2 cellular contexts compared by ENCODE assay signal in genomic region chr20:9344080-9344920, GRCh38.
TF ChIP-seq lines count a peak whose summit lies in the region.

No MANE protein-coding gene starts in this region.

TF ChIP-seq in A549, 52 proteins besides CTCF, POLR2A, EP300 and RAD21:
- TF ChIP-seq HEYL (CRISPR knock-in tag; IDR thresholded peaks at IDR 0.05) (no peak), CEBPB (IDR thresholded peaks at IDR 0.05) (peak in 1 of 2 experiments; percentile 20; a peak in 1 of 4 replicates), KDM1A (IDR thresholded peaks at IDR 0.05; ENCODE audit: low read depth) (no peak), FOSL2 (IDR thresholded peaks at IDR 0.05) (no peak), FOSL2 (CRISPR knock-in tag; IDR thresholded peaks at IDR 0.05) (no peak), CBX8 (IDR thresholded peaks at IDR 0.05) (no peak), MAZ (IDR thresholded peaks at IDR 0.05; ENCODE audit: borderline replicate concordance, low read depth, low read length) (no peak), FOSB (CRISPR knock-in tag; IDR thresholded peaks at IDR 0.05) (no peak), HDAC2 (IDR thresholded peaks at IDR 0.05) (no peak)

TF ChIP-seq in IMR-90, 13 proteins besides CTCF, POLR2A, EP300 and RAD21:
- TF ChIP-seq MXI1 (IDR thresholded peaks at IDR 0.05; ENCODE audit: borderline replicate concordance, low read depth, low read length) (no peak), RFX5 (IDR thresholded peaks at IDR 0.05; ENCODE audit: low read depth, low read length) (no peak), NFE2L2 (IDR thresholded peaks at IDR 0.05; ENCODE audit: low read depth, low read length) (no peak), SMC3 (IDR thresholded peaks at IDR 0.05; ENCODE audit: low read depth, low read length) (no peak), BHLHE40 (IDR thresholded peaks at IDR 0.05; ENCODE audit: low read depth, low read length) (no peak), CEBPB (IDR thresholded peaks at IDR 0.05; ENCODE audit: low read depth, low read length) (peak; percentile 67; the same call in 1 of the 2 replicates), FOS (IDR thresholded peaks at IDR 0.05; ENCODE audit: low read depth, low read length) (no peak), ELK1 (IDR thresholded peaks at IDR 0.05; ENCODE audit: borderline replicate concordance, low read depth, low read length) (no peak)
